Comparison of ENCODE assay signal across 35 cellular contexts in genomic region chr6:19547507-19547906, GRCh38.
"Had no signal": no experiment of that assay in that cellular context is flagged by ENCODE, and none has a peak within 500 bp of the region (broad histone marks: within the 10 kb centered on the region; RNA-seq: fewer than 3 reads in every experiment).

No MANE protein-coding gene starts in this region.

- H3K9me3 ChIP-seq: MG63 had no signal

- DNase-seq: Karpas-422, Kasumi-1, MG63, MM.1S, MV-4-11, NCI-H1048, NCI-H1092, NCI-H1092 treated with DMSO at 0.1 percent for 48 hours, NCI-H1105, NCI-H1105 treated with DMSO at 0.1 percent for 48 hours, NCI-H1417, NCI-H1417 treated with DMSO at 0.1 percent for 48 hours, NCI-H1436, NCI-H1436 treated with DMSO at 0.1 percent for 48 hours, NCI-H146, NCI-H1694, NCI-H1694 treated with DMSO at 0.1 percent for 48 hours, NCI-H187, NCI-H187 treated with DMSO at 0.1 percent for 48 hours, NCI-H1930, NCI-H2029, NCI-H2029 treated with DMSO at 0.1 percent for 48 hours, NCI-H2081, NCI-H2081 treated with DMSO at 0.1 percent for 48 hours, NCI-H2171, NCI-H2171 treated with DMSO at 0.1 percent for 48 hours, NCI-H2227 treated with DMSO at 0.1 percent for 48 hours, NCI-H226, NCI-H345, NCI-H446, NCI-H446 treated with DMSO at 0.1 percent for 48 hours, NCI-H510A, NCI-H510A treated with DMSO at 0.1 percent for 48 hours, NCI-H524, NCI-H524 treated with DMSO at 0.1 percent for 48 hours had no signal

- H3K36me3 ChIP-seq: MG63 had no signal

- H3K27me3 ChIP-seq: MG63 had no signal

- H3K4me3 ChIP-seq: MG63 had no signal
